ENCODE assay signal across 14 cellular contexts in genomic region chr7:142463401-142463850, GRCh38.
DNase-seq lines count a peak whose midpoint lies in the region; ATAC-seq and TF ChIP-seq lines count a peak whose summit lies in the region.
"Had no signal": no experiment of that assay in that cellular context is flagged by ENCODE, and none has a peak within 500 bp of the region (broad histone marks: within the 10 kb centered on the region; RNA-seq: fewer than 3 reads in every experiment).

No MANE protein-coding gene starts in this region.

- POLR2A ChIA-PET in activated CD4-positive, alpha-beta T cell treated with anti-CD3 and anti-CD28 coated beads for 36 hours (lab: Charles Lee): no interaction called here
- POLR2A ChIA-PET in activated CD8-positive, alpha-beta T cell treated with anti-CD3 and anti-CD28 coated beads for 36 hours (lab: Charles Lee): interaction anchor here (0.7 kb wide), 1 partner anchor 334 kb away, joined by 5 read pairs; no protein-coding TSS in a partner anchor

- H3K36me3 ChIP-seq in osteoblast (ENCODE audit: insufficient read depth, low read length) (no peaks in the 10 kb centered on the region), hepatocyte (replicated peaks; ENCODE audit: insufficient read depth, low read depth) (no peaks in the 10 kb centered on the region)
- H3K36me3 ChIP-seq: neutrophil, thyroid gland had no signal

- H3K27ac Mint-ChIP-seq in activated CD4-positive, alpha-beta T cell treated with anti-CD3 and anti-CD28 coated beads for 36 hours: peak overlapping the region; percentile 86
- H3K27ac Mint-ChIP-seq in activated CD8-positive, alpha-beta T cell treated with anti-CD3 and anti-CD28 coated beads for 36 hours: peak overlapping the region; percentile 90

- no peak for TF ChIP-seq CTCF in activated CD8-positive, alpha-beta T cell treated with anti-CD3 and anti-CD28 coated beads for 36 hours (IDR thresholded peaks at IDR 0.05)
- TF ChIP-seq CTCF in osteoblast (IDR thresholded peaks at IDR 0.05; ENCODE audit: extremely low read depth, low read depth, low read length) (no peak), hepatocyte (IDR thresholded peaks at IDR 0.05; ENCODE audit: poor library complexity) (no peak)

- H3K4me1 ChIP-seq in osteoblast (ENCODE audit: insufficient read depth, low read length) (peaks cover 52% of the 10 kb centered on the region), hepatocyte (ENCODE audit: insufficient read depth) (no peaks in the 10 kb centered on the region)

- H4K20me1 ChIP-seq in osteoblast (ENCODE audit: insufficient read depth, low read length): no peaks in the 10 kb centered on the region
- H4K20me1 ChIP-seq in hepatocyte (ENCODE audit: insufficient read depth, poor library complexity, severe bottlenecking): no peaks in the 10 kb centered on the region

- peak overlapping the region; percentile 64 for H3K4me3 Mint-ChIP-seq in activated CD4-positive, alpha-beta T cell treated with anti-CD3 and anti-CD28 coated beads for 36 hours
- peak overlapping the region; percentile 66 for H3K4me3 Mint-ChIP-seq in activated CD8-positive, alpha-beta T cell treated with anti-CD3 and anti-CD28 coated beads for 36 hours

- CTCF ChIA-PET in activated CD4-positive, alpha-beta T cell treated with anti-CD3 and anti-CD28 coated beads for 36 hours (lab: Charles Lee): interaction anchor here (0.6 to 7.7 kb wide), 14 partner anchors 9 to 752 kb away, joined by 3 to 146 read pairs (median 4); no protein-coding TSS in a partner anchor
- CTCF ChIA-PET in activated CD8-positive, alpha-beta T cell treated with anti-CD3 and anti-CD28 coated beads for 36 hours (lab: Charles Lee): interaction anchor here (0.7 to 23.2 kb wide), 16 partner anchors 9 to 348 kb away, joined by 3 to 513 read pairs (median 5); no protein-coding TSS in a partner anchor

- WGBS in hepatocyte (ENCODE audit: low lambda C conversion rate, missing lambda C conversion rate): 61% methylated on average over 6 of the region's 6 CpGs

- no peaks in the 10 kb centered on the region for H3K27me3 ChIP-seq in osteoblast (ENCODE audit: insufficient read depth, low read length)
- peaks cover 16% of the 10 kb centered on the region for H3K27me3 ChIP-seq in hepatocyte
- H3K27me3 ChIP-seq: neutrophil, thyroid gland had no signal

- H3K27me3 Mint-ChIP-seq in activated CD4-positive, alpha-beta T cell treated with anti-CD3 and anti-CD28 coated beads for 36 hours: no peaks in the 10 kb centered on the region
- no peaks in the 10 kb centered on the region for H3K27me3 Mint-ChIP-seq in activated CD8-positive, alpha-beta T cell treated with anti-CD3 and anti-CD28 coated beads for 36 hours

- peaks cover 47% of the 10 kb centered on the region for H3K4me1 Mint-ChIP-seq in activated CD4-positive, alpha-beta T cell treated with anti-CD3 and anti-CD28 coated beads for 36 hours
- peaks cover 45% of the 10 kb centered on the region for H3K4me1 Mint-ChIP-seq in activated CD8-positive, alpha-beta T cell treated with anti-CD3 and anti-CD28 coated beads for 36 hours (ENCODE audit: low read depth)

- peak; percentile 66 for ATAC-seq in activated CD4-positive, alpha-beta T cell treated with anti-CD3 and anti-CD28 coated beads for 36 hours
- peak; percentile 67 for ATAC-seq in activated CD8-positive, alpha-beta T cell treated with anti-CD3 and anti-CD28 coated beads for 36 hours

- peaks cover 3% of the 10 kb centered on the region for H3K36me3 Mint-ChIP-seq in activated CD4-positive, alpha-beta T cell treated with anti-CD3 and anti-CD28 coated beads for 36 hours (ENCODE audit: low read depth)
- H3K36me3 Mint-ChIP-seq in activated CD8-positive, alpha-beta T cell treated with anti-CD3 and anti-CD28 coated beads for 36 hours (ENCODE audit: low read depth): no peaks in the 10 kb centered on the region

- H3K4me3 ChIP-seq in osteoblast (ENCODE audit: insufficient read depth, low read length) (no peak overlapping the region), hepatocyte (no peak overlapping the region)
- H3K4me3 ChIP-seq: thyroid gland had no signal

- H3K9me3 Mint-ChIP-seq in activated CD4-positive, alpha-beta T cell treated with anti-CD3 and anti-CD28 coated beads for 36 hours (ENCODE audit: low read depth): no peaks in the 10 kb centered on the region
- no peaks in the 10 kb centered on the region for H3K9me3 Mint-ChIP-seq in activated CD8-positive, alpha-beta T cell treated with anti-CD3 and anti-CD28 coated beads for 36 hours

- no peak overlapping the region for H3K4me2 ChIP-seq in osteoblast (ENCODE audit: insufficient read depth, low read length)
- no peak overlapping the region for H3K4me2 ChIP-seq in hepatocyte

- DNase-seq in activated CD4-positive, alpha-beta T cell treated with anti-CD3 and anti-CD28 coated beads for 36 hours: peak; percentile 44
- no peak for DNase-seq in activated CD4-positive, alpha-beta T cell treated with anti-CD3 and anti-CD28 coated beads for 1 hour
- peak; percentile 25 for DNase-seq in H4 (ENCODE audit: low spot score)
- peak; percentile 34 for DNase-seq in activated CD8-positive, alpha-beta T cell treated with anti-CD3 and anti-CD28 coated beads for 36 hours
- peak; percentile 30 for DNase-seq in osteoblast (ENCODE audit: insufficient read length, low spot score, missing footprints)
- no peak for DNase-seq in cerebellar cortex (ENCODE audit: low spot score)
- DNase-seq in NCI-H1930 (lab: John Stamatoyannopoulos, UW): no peak
- DNase-seq in hepatocyte (ENCODE audit: low spot score): no peak
- DNase-seq: aorta; erythroblast; islet precursor cell; stimulated activated CD4-positive, alpha-beta T cell treated with anti-CD3 and anti-CD28 coated beads, Interleukin-1b, Interleukin-23, amount 100 ng/mL, for 48 hours; thyroid gland had no signal

- H2AFZ ChIP-seq in osteoblast (ENCODE audit: low read length) (peak overlapping the region; percentile 36), hepatocyte (no peak overlapping the region)

- intact Hi-C loops in activated CD4-positive, alpha-beta T cell treated with anti-CD3 and anti-CD28 coated beads for 36 hours (cut with DNase I, micrococcal nuclease): loop anchor here in 1 of 2 experiments (5.0 kb wide), 1 partner anchor 34 kb away; no protein-coding TSS in a partner anchor
- intact Hi-C loops in activated CD8-positive, alpha-beta T cell treated with anti-CD3 and anti-CD28 coated beads for 36 hours (cut with micrococcal nuclease): loop anchor here (5.0 kb wide), 1 partner anchor 59 kb away; no protein-coding TSS in a partner anchor

- no peaks in the 10 kb centered on the region for H3K9me3 ChIP-seq in osteoblast (ENCODE audit: low read depth, low read length)
- H3K9me3 ChIP-seq in hepatocyte (ENCODE audit: low read depth): no peaks in the 10 kb centered on the region
- H3K9me3 ChIP-seq: neutrophil, thyroid gland had no signal

- no peaks in the 10 kb centered on the region for H3K9me2 ChIP-seq in hepatocyte (replicated peaks; ENCODE audit: insufficient read depth)

- H3K79me2 ChIP-seq in osteoblast (ENCODE audit: insufficient read depth, low read length) (no peaks in the 10 kb centered on the region), hepatocyte (no peaks in the 10 kb centered on the region)

- H3K27ac ChIP-seq in osteoblast (ENCODE audit: low read depth, low read length) (peak overlapping the region; percentile 96), hepatocyte (no peak overlapping the region)
- H3K27ac ChIP-seq: neutrophil, thyroid gland had no signal

Comparison
In these comparisons a context has a peak if more than half of its experiments do, and no peak if none do; other contexts are left out.
1. DNase-seq: peak in activated CD4-positive, alpha-beta T cell treated with anti-CD3 and anti-CD28 coated beads for 36 hours (single experiment), H4 (single experiment), activated CD8-positive, alpha-beta T cell treated with anti-CD3 and anti-CD28 coated beads for 36 hours (single experiment) and osteoblast (single experiment); none in activated CD4-positive, alpha-beta T cell treated with anti-CD3 and anti-CD28 coated beads for 1 hour (single experiment), cerebellar cortex (single experiment), NCI-H1930 (0 of 2) and hepatocyte (single experiment).